Comparison of ENCODE assay signal across 8 cellular contexts in the genomic region with DNA sequence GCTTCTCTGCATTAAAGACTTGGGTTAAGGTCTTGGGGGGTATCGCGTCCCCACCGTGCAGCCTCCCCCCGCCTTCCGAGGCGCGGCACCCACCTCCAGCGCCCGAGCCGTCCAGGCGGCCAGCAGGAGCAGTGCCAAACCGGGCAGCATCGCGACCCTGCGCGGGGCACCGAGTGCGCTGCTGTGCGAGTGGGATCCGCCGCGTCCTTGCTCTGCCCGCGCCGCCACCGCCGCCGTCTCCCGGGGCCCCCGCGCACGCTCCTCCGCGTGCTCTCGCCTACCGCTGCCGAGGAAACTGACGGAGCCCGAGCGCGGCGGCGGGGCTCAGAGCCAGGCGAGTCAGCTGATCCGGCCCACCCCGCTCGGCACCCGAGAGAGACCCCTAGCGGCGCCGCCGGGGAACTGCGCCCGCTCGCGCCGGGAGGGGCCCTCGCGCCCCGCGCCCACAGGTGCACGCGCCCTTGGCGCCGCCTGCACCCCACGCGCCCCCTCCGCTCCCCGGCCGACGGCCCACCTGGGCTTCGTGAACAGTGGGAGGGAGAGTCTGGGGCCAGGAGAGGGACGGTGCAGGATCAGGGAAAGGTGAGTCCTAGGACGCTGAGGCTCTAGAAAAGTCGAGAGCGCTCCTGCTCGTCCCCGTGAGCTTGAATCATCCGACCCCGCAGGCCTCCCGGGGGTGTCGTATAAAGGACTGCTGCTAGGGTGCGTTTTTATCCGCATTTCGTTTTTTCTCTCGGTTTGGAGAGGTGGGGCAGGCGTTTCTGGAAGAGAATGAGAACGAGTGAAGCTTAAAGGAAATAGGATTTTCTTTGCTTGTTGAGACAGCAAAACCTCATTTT. TPM values are rescaled to one million over a fixed set of nuclear protein-coding genes. Genes with fewer than 3 reads are reported as not detected.
DNase-seq lines count a peak whose midpoint lies in the region; ATAC-seq lines count a peak whose summit lies in the region.

Gene APP, minus strand, starts transcription at position 300 of the 839 bp plus-strand sequence. Its CDS starts 150 bp downstream, at position 150.

- peaks cover 1 to 6% of the 10 kb centered on the region in 2 donors for H3K27me3 Mint-ChIP-seq in CD4-positive, alpha-beta memory T cell
- peaks cover 12% of the 10 kb centered on the region for H3K27me3 Mint-ChIP-seq in activated T-cell treated with anti-CD3 and anti-CD28 coated beads, Interleukin-2, amount 50 U/mL, for 24 hours

- ATAC-seq in GM19438 (IDR thresholded peaks at IDR 0.05; ENCODE audit: low read depth, unreplicated experiment) = peak; percentile 74
- peak; percentile 76 for ATAC-seq in HG03571 (IDR thresholded peaks at IDR 0.05; ENCODE audit: unreplicated experiment)

- no peaks in the 10 kb centered on the region for H3K36me3 ChIP-seq in CD4-positive, alpha-beta memory T cell (ENCODE audit: insufficient read depth, low read length)
- H3K36me3 ChIP-seq in esophagus (ENCODE audit: control insufficient read depth in 2 of 2, insufficient read depth in 2 of 2, low read length in 1 of 2) = no peaks in the 10 kb centered on the region
- no peaks in the 10 kb centered on the region for H3K36me3 ChIP-seq in muscle layer of colon (ENCODE audit: insufficient read depth, low read length)

- peak within 1 kb of the TSS; percentile 91 for H3K9ac ChIP-seq in muscle layer of colon (ENCODE audit: low read length)

- H3K4me3 Mint-ChIP-seq in CD4-positive, alpha-beta memory T cell = peak within 1 kb of the TSS; percentile 88 to 99 (median 96)
- peak within 1 kb of the TSS; percentile 92 for H3K4me3 Mint-ChIP-seq in activated T-cell treated with anti-CD3 and anti-CD28 coated beads, Interleukin-2, amount 50 U/mL, for 24 hours

- H3K36me3 Mint-ChIP-seq in CD4-positive, alpha-beta memory T cell = peaks cover 0 to 9% of the 10 kb centered on the region in 2 donors
- H3K36me3 Mint-ChIP-seq in activated T-cell treated with anti-CD3 and anti-CD28 coated beads, Interleukin-2, amount 50 U/mL, for 24 hours (ENCODE audit: low read depth) = peaks cover 13% of the 10 kb centered on the region

- H3K27ac ChIP-seq in CD4-positive, alpha-beta memory T cell (ENCODE audit: low read depth, low read length) = peak within 1 kb of the TSS; percentile 32
- H3K27ac ChIP-seq in esophagus (ENCODE audit: low read depth in 2 of 2, low read length in 1 of 2) (peak within 1 kb of the TSS; percentile 83 to 86), muscle layer of colon (ENCODE audit: low read depth, low read length) (peak within 1 kb of the TSS; percentile 74)

- CTCF ChIA-PET in CD4-positive, alpha-beta memory T cell (lab: Charles Lee; ENCODE audit: partially characterized antibody) = interaction anchor here (0.6 to 4.9 kb wide), 18 partner anchors 9 to 563 kb away, joined by 3 to 44 read pairs (median 3); no protein-coding TSS in a partner anchor

- intact Hi-C loops in CD4-positive, alpha-beta memory T cell (cut with micrococcal nuclease) = loop anchor here (1.0 to 2.0 kb wide), 5 partner anchors 99 to 562 kb away; partner anchors contain the start of genes ATP5PF and GABPA

- H3K27me3 ChIP-seq in CD4-positive, alpha-beta memory T cell (ENCODE audit: insufficient read depth, low read length) = no peaks in the 10 kb centered on the region
- no peaks in the 10 kb centered on the region for H3K27me3 ChIP-seq in esophagus (ENCODE audit: control insufficient read depth in 1 of 2, insufficient read depth in 2 of 2, low read length in 2 of 2)
- H3K27me3 ChIP-seq in muscle layer of colon (ENCODE audit: control insufficient read depth in 1 of 2, insufficient read depth in 2 of 2, low read length in 2 of 2) = no peaks in the 10 kb centered on the region

- peak within 1 kb of the TSS in 6 of 7 donors; percentile 74 to 96 (median 85) for H3K27ac Mint-ChIP-seq in CD4-positive, alpha-beta memory T cell
- peak within 1 kb of the TSS; percentile 81 for H3K27ac Mint-ChIP-seq in activated T-cell treated with anti-CD3 and anti-CD28 coated beads, Interleukin-2, amount 50 U/mL, for 24 hours

- POLR2A ChIA-PET in CD4-positive, alpha-beta memory T cell (lab: Charles Lee; ENCODE audit: partially characterized antibody) = interaction anchor here (0.9 to 2.1 kb wide), 5 partner anchors 21 to 436 kb away, joined by 3 to 8 read pairs (median 3); partner anchors contain the start of genes ATP5PF and GABPA

- DNase-seq in CD4-positive, alpha-beta memory T cell = peak; percentile 77 to 91 (median 88)
- DNase-seq in NOMO-1 treated with DMSO at 0.1 percent for 48 hours (lab: John Stamatoyannopoulos, UW; ENCODE audit: unreplicated experiment) = peak; percentile 69
- peak; percentile 96 for DNase-seq in activated T-cell treated with anti-CD3 and anti-CD28 coated beads, Interleukin-2, amount 50 U/mL, for 24 hours
- peak; percentile 70 to 77 for DNase-seq in stimulated activated CD8-positive, alpha-beta memory T cell treated with anti-CD3 and anti-CD28 coated beads, Interleukin-7, amount 100 ng/mL, for 1 hour (ENCODE audit: low read depth in 2 of 2)

- peak within 1 kb of the TSS; percentile 64 to 72 for H3K4me3 ChIP-seq in CD4-positive, alpha-beta memory T cell (ENCODE audit: low read length in 2 of 2)
- peak within 1 kb of the TSS; percentile 59 to 93 for H3K4me3 ChIP-seq in esophagus (ENCODE audit: low read depth in 1 of 2, low read length in 2 of 2)
- peak within 1 kb of the TSS; percentile 87 to 91 for H3K4me3 ChIP-seq in muscle layer of colon (ENCODE audit: low read depth in 1 of 2, low read length in 2 of 2)

- H3K9me3 Mint-ChIP-seq in CD4-positive, alpha-beta memory T cell = no peaks in the 10 kb centered on the region
- no peaks in the 10 kb centered on the region for H3K9me3 Mint-ChIP-seq in activated T-cell treated with anti-CD3 and anti-CD28 coated beads, Interleukin-2, amount 50 U/mL, for 24 hours

- H3K9me3 ChIP-seq in CD4-positive, alpha-beta memory T cell (ENCODE audit: control insufficient read depth in 1 of 2, low read length in 2 of 2) = no peaks in the 10 kb centered on the region
- H3K9me3 ChIP-seq in esophagus (ENCODE audit: control insufficient read depth in 2 of 2, insufficient read depth in 1 of 2, low read depth in 1 of 2, low read length in 1 of 2) (no peaks in the 10 kb centered on the region), muscle layer of colon (ENCODE audit: low read length) (no peaks in the 10 kb centered on the region)

- WGBS in esophagus, 2 donors = 0 to 1% methylated on average over 68 to 88 of the region's 88 CpGs

- H3K4me1 Mint-ChIP-seq in CD4-positive, alpha-beta memory T cell = peaks cover 11 to 27% (median 15%) of the 10 kb centered on the region in 4 donors
- H3K4me1 Mint-ChIP-seq in activated T-cell treated with anti-CD3 and anti-CD28 coated beads, Interleukin-2, amount 50 U/mL, for 24 hours (ENCODE audit: low read depth) = peaks cover 30% of the 10 kb centered on the region

- peaks cover 10% of the 10 kb centered on the region for H3K4me1 ChIP-seq in CD4-positive, alpha-beta memory T cell (ENCODE audit: insufficient read depth, low read length)
- H3K4me1 ChIP-seq in esophagus (ENCODE audit: control insufficient read depth in 2 of 2, insufficient read depth in 2 of 2, low read length in 1 of 2) (no peaks in the 10 kb centered on the region), muscle layer of colon (ENCODE audit: insufficient read depth, low read length) (peaks cover 10% of the 10 kb centered on the region)

RNA-seq across cellular contexts. Expression of gene APP, which starts in this region (rescaled TPM):
- 10 to 100 TPM; 53.3 to 57.9 TPM for total RNA-seq in CD4-positive, alpha-beta memory T cell
- 10 to 100 TPM in 1 of 2 donors, 1 to 10 TPM in 1; 4.9 to 15.1 TPM for polyA plus RNA-seq in CD4-positive, alpha-beta memory T cell
- 10 to 100 TPM; 28.6 to 81.7 TPM for polyA plus RNA-seq in esophagus

Comparison
In these comparisons a context has a peak if more than half of its experiments do, and no peak if none do; other contexts are left out.
1. Peak in every context shown above with its lines: DNase-seq, ATAC-seq, H3K4me3 ChIP-seq and H3K27ac ChIP-seq.
2. H3K27ac ChIP-seq: peak in every context shown above with its lines; median percentile 84 in esophagus; 74 in muscle layer of colon; 32 in CD4-positive, alpha-beta memory T cell.